ENCODE assay signal across 15 cellular contexts in the genomic region with DNA sequence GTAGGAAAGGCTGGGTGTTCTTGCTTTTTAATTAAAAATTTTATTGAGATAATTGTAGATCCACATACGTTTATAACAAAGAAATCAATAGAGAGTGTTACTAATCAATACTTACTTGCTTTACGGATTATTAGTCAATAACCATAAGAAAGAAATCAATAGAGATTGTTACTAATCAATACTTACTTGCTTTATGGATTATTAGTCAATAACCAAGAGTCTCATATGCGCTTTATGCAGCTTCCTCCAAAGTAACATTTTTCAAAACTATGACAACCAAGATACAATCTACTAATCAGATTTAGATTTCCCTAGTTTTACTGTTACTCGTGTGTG. TPM values are rescaled to one million over a fixed set of nuclear protein-coding genes. Genes with fewer than 3 reads are reported as not detected.
DNase-seq lines count a peak whose midpoint lies in the region; ATAC-seq, FAIRE-seq and TF ChIP-seq lines count a peak whose summit lies in the region.
"Had no signal": no experiment of that assay in that cellular context is flagged by ENCODE, and none has a peak within 500 bp of the region (broad histone marks: within the 10 kb centered on the region; RNA-seq: fewer than 3 reads in every experiment).

No MANE protein-coding gene starts in this region.

- H3K27ac Mint-ChIP-seq in MCF 10A (ENCODE audit: low read depth, unreplicated experiment) = peak overlapping the region; percentile 90
- H3K27ac Mint-ChIP-seq in activated naive CD8-positive, alpha-beta T cell treated with anti-CD3 and anti-CD28 coated beads for 36 hours = no peak overlapping the region
- H3K27ac Mint-ChIP-seq: CD8-positive, alpha-beta T cell had no signal

- 4% methylated on average over 4 of the region's 4 CpGs for WGBS in K562 (ENCODE audit: insufficient coverage, low coverage, missing lambda C conversion rate)
- 75% methylated on average over 4 of the region's 4 CpGs for WGBS in hepatocyte (ENCODE audit: low lambda C conversion rate, missing lambda C conversion rate)

- H3K79me2 ChIP-seq in K562 (ENCODE audit: control insufficient read depth, insufficient read depth, low read length) (no peaks in the 10 kb centered on the region), hepatocyte (no peaks in the 10 kb centered on the region)

- H3K9me2 ChIP-seq in hepatocyte (replicated peaks; ENCODE audit: insufficient read depth) = no peaks in the 10 kb centered on the region

- no peak for TF ChIP-seq RAD21 in K562 (CRISPR knock-in tag; conservative IDR thresholded peaks at IDR 0.05 in 1 of 2, IDR thresholded peaks at IDR 0.05 in 1 of 2)

- H3K9me3 Mint-ChIP-seq in MCF 10A (ENCODE audit: unreplicated experiment) = peaks cover 6% of the 10 kb centered on the region
- no peaks in the 10 kb centered on the region for H3K9me3 Mint-ChIP-seq in activated naive CD8-positive, alpha-beta T cell treated with anti-CD3 and anti-CD28 coated beads for 36 hours
- H3K9me3 Mint-ChIP-seq: CD8-positive, alpha-beta T cell had no signal

- CTCF ChIA-PET in MCF 10A (lab: Yijun Ruan, JAX) = interaction anchor here (0.6 to 2.3 kb wide), 3 partner anchors 10 to 88 kb away, joined by 3 to 17 read pairs (median 3); no protein-coding TSS in a partner anchor
- CTCF ChIA-PET in K562 (lab: Yijun Ruan, JAX; ENCODE audit: low intra/inter-chr PET ratio) = interaction anchor here (1.2 kb wide), 1 partner anchor 1058 kb away, joined by 4 read pairs; no protein-coding TSS in a partner anchor

- no peaks in the 10 kb centered on the region for H3K9me1 ChIP-seq in K562 (ENCODE audit: control insufficient read depth, insufficient read depth, low read length)

- H3K27ac ChIP-seq in breast epithelium = no peak overlapping the region
- no peak overlapping the region for H3K27ac ChIP-seq in K562 (ENCODE audit: extremely low read depth, low read depth, low read length)
- H3K27ac ChIP-seq in hepatocyte = no peak overlapping the region
- H3K27ac ChIP-seq: 22Rv1 had no signal

- H2AFZ ChIP-seq in K562 (ENCODE audit: low read depth, low read length) (no peak overlapping the region), hepatocyte (peak overlapping the region; percentile 14)

- intact Hi-C loops in MCF 10A (cut with micrococcal nuclease) (loop anchor here (5.0 kb wide), 1 partner anchor 145 kb away; no protein-coding TSS in a partner anchor), breast epithelium (cut with DNase I; ENCODE audit: low total_unique reads) (no loop called here), K562 (cut with micrococcal nuclease) (loop anchor here (1.0 to 10.0 kb wide), 4 partner anchors 90 to 700 kb away; no protein-coding TSS in a partner anchor)

- FAIRE-seq in K562 (lab: Jason Lieb, UNC) (no peak), urothelium cell line (lab: Jason Lieb, UNC) (no peak)

- no peak overlapping the region for H3K9ac ChIP-seq in K562 (ENCODE audit: insufficient read depth in 1 of 2, low read depth in 2 of 2, low read length in 2 of 2)

- H3K9me3 ChIP-seq in breast epithelium (no peaks in the 10 kb centered on the region), K562 (replicated peaks; ENCODE audit: control insufficient read depth, insufficient read depth, low read depth, low read length) (no peaks in the 10 kb centered on the region), hepatocyte (ENCODE audit: low read depth) (no peaks in the 10 kb centered on the region)
- H3K9me3 ChIP-seq: HAP-1 had no signal

- no peak for TF ChIP-seq EP300 in K562 (IDR thresholded peaks at IDR 0.05; ENCODE audit: low read length)

- in situ Hi-C loops in K562 (cut with MboI) = no loop called here

- no peak for DNase-seq in MCF 10A (ENCODE audit: unreplicated experiment)
- no peak for DNase-seq in breast epithelium (ENCODE audit: low spot score in 2 of 2)
- no peak for DNase-seq in K562 (ENCODE audit: extremely low read depth in 1 of 4, low spot score in 3 of 4)
- DNase-seq in hepatocyte (ENCODE audit: low spot score) = no peak
- no peak for DNase-seq in activated naive CD8-positive, alpha-beta T cell treated with anti-CD3 and anti-CD28 coated beads for 36 hours
- no peak for DNase-seq in urothelium cell line (ENCODE audit: low spot score)
- no peak for DNase-seq in SW480 (ENCODE audit: low spot score)
- DNase-seq in SIG-M5 treated with dmso at 0.1 percent for 504 hours (lab: John Stamatoyannopoulos, UW; ENCODE audit: unreplicated experiment) = no peak

- BruUV-seq in MCF 10A (replicated peaks; lab: Mats Ljungman, UMichigan) = TSS peak; percentile 88
- BruUV-seq in K562 (replicated peaks; lab: Mats Ljungman, UMichigan) = no TSS peak

- ATAC-seq in K562 = no peak

- no peak overlapping the region for H3K4me2 ChIP-seq in K562 (ENCODE audit: insufficient read depth, low read length)
- no peak overlapping the region for H3K4me2 ChIP-seq in hepatocyte

- no peak overlapping the region for H3K4me3 Mint-ChIP-seq in MCF 10A (ENCODE audit: unreplicated experiment)
- no peak overlapping the region for H3K4me3 Mint-ChIP-seq in activated naive CD8-positive, alpha-beta T cell treated with anti-CD3 and anti-CD28 coated beads for 36 hours
- H3K4me3 Mint-ChIP-seq: CD8-positive, alpha-beta T cell had no signal

- POLR2A ChIA-PET in MCF 10A (lab: Yijun Ruan, JAX) = interaction anchor here (0.7 to 2.1 kb wide), 7 partner anchors 12 to 420 kb away, joined by 3 to 11 read pairs (median 4); no protein-coding TSS in a partner anchor
- POLR2A ChIA-PET in K562 (lab: Yijun Ruan, JAX) = interaction anchor here (0.6 to 1.4 kb wide), 3 partner anchors 9 to 12 kb away, joined by 3 to 5 read pairs (median 4); no protein-coding TSS in a partner anchor

- no peaks in the 10 kb centered on the region for H3K36me3 ChIP-seq in breast epithelium
- no peaks in the 10 kb centered on the region for H3K36me3 ChIP-seq in K562 (ENCODE audit: control insufficient read depth, insufficient read depth, low read length)
- H3K36me3 ChIP-seq in hepatocyte (replicated peaks; ENCODE audit: insufficient read depth, low read depth) = no peaks in the 10 kb centered on the region
- H3K36me3 ChIP-seq: HAP-1 had no signal

- peaks cover 0 to 9% of the 10 kb centered on the region in 2 donors for H3K27me3 ChIP-seq in breast epithelium
- peaks cover 3 to 31% of the 10 kb centered on the region in 2 experiments; a peak in 4 of 5 replicates for H3K27me3 ChIP-seq in K562 (ENCODE audit: control insufficient read depth in 2 of 2, insufficient read depth in 2 of 2, low read length in 2 of 2)
- peaks cover 18% of the 10 kb centered on the region for H3K27me3 ChIP-seq in hepatocyte

- H3K4me3 ChIP-seq in breast epithelium (no peak overlapping the region), K562 (no peak overlapping the region), hepatocyte (no peak overlapping the region)
- H3K4me3 ChIP-seq: HAP-1 had no signal

- TF ChIP-seq POLR2A in breast epithelium (IDR thresholded peaks at IDR 0.05) (no peak), K562 (conservative IDR thresholded peaks at IDR 0.05) (no peak)

- H3K4me1 ChIP-seq in breast epithelium (no peaks in the 10 kb centered on the region), K562 (replicated peaks in 1 of 2; ENCODE audit: control insufficient read depth in 2 of 2, insufficient read depth in 2 of 2, low read length in 2 of 2) (peaks cover 0 to 3% of the 10 kb centered on the region in 2 experiments; a peak in 1 of 5 replicates), hepatocyte (ENCODE audit: insufficient read depth) (no peaks in the 10 kb centered on the region)
- H3K4me1 ChIP-seq: HAP-1 had no signal

- no peaks in the 10 kb centered on the region for H3K36me3 Mint-ChIP-seq in MCF 10A (ENCODE audit: insufficient read depth, unreplicated experiment)
- H3K36me3 Mint-ChIP-seq in activated naive CD8-positive, alpha-beta T cell treated with anti-CD3 and anti-CD28 coated beads for 36 hours = peaks cover 8% of the 10 kb centered on the region
- H3K36me3 Mint-ChIP-seq: CD14-positive monocyte; CD8-positive, alpha-beta T cell had no signal

- TF ChIP-seq CTCF in MCF 10A (IDR thresholded peaks at IDR 0.05; ENCODE audit: unreplicated experiment) (no peak), breast epithelium (IDR thresholded peaks at IDR 0.05) (no peak), K562 (IDR thresholded peaks at IDR 0.05 in 2 of 3, conservative IDR thresholded peaks at IDR 0.05 in 1 of 3; ENCODE audit: insufficient read depth in 2 of 3, low read depth in 1 of 3, low read length in 3 of 3) (no peak), hepatocyte (IDR thresholded peaks at IDR 0.05; ENCODE audit: poor library complexity) (no peak)

- H4K20me1 ChIP-seq in K562 (replicated peaks; ENCODE audit: control insufficient read depth, insufficient read depth, low read length) (no peaks in the 10 kb centered on the region), hepatocyte (ENCODE audit: insufficient read depth, poor library complexity, severe bottlenecking) (no peaks in the 10 kb centered on the region)

- H3K27me3 Mint-ChIP-seq in MCF 10A (ENCODE audit: insufficient read depth, unreplicated experiment) = no peaks in the 10 kb centered on the region
- peaks cover 3% of the 10 kb centered on the region for H3K27me3 Mint-ChIP-seq in activated naive CD8-positive, alpha-beta T cell treated with anti-CD3 and anti-CD28 coated beads for 36 hours

- peaks cover 59% of the 10 kb centered on the region for H3K4me1 Mint-ChIP-seq in MCF 10A (ENCODE audit: insufficient read depth, unreplicated experiment)
- peaks cover 56% of the 10 kb centered on the region for H3K4me1 Mint-ChIP-seq in activated naive CD8-positive, alpha-beta T cell treated with anti-CD3 and anti-CD28 coated beads for 36 hours

RNA-seq across cellular contexts. Expression of gene LY86, which starts 31.0 kb away (rescaled TPM):
- not detected in 2 replicates for total RNA-seq in MCF 10A (2022)
- total RNA-seq in breast epithelium = 1 to 10 TPM; 3.3 to 8.3 (median 3.4) TPM
- total RNA-seq in K562 (2011; cell fraction: chromatin; rRNA removed; ENCODE audit: low replicate concordance) = not detected in 2 replicates
- not detected in 2 replicates for total RNA-seq in K562 (2011; cell fraction: nucleolus; rRNA removed)
- not detected in 2 replicates for total RNA-seq in K562 (2011; cell fraction: nucleoplasm; rRNA removed)
- not detected in 2 replicates for total RNA-seq in K562 (2014; rRNA removed)
- total RNA-seq in K562 (2014; rRNA removed; fragmentation: Illumina TruSeq; extraction: Trizol) = not detected in 2 replicates
- total RNA-seq in K562 (2015; rRNA removed; fragmentation: Illumina TruSeq; extraction: Trizol) = not detected in 2 replicates
- total RNA-seq in K562 (2021) = not detected in 2 replicates
- not detected in 2 replicates for polyA plus RNA-seq in K562 (2011; rRNA removed)
- polyA plus RNA-seq in K562 (2011; cell fraction: cytosol; rRNA removed) = not detected in 2 replicates
- not detected in 2 replicates for polyA plus RNA-seq in K562 (2011; cell fraction: nucleus; rRNA removed)
- not detected in 2 replicates for polyA plus RNA-seq in K562 (2012)
- not detected in 2 replicates for polyA plus RNA-seq in K562 (2014; fragmentation: Illumina TruSeq; extraction: Trizol)
- under 1 TPM; 0.08 to 0.20 TPM for polyA plus RNA-seq in K562 (2014; fragmentation: Nextera tagmentation; extraction: Ambion mirVana)
- polyA plus RNA-seq in K562 (2014; rRNA removed) = not detected in 2 replicates
- polyA minus RNA-seq in K562 (2011; rRNA and poly(A)+ RNA removed) = not detected in 2 replicates
- not detected in 2 replicates for polyA minus RNA-seq in K562 (2011; cell fraction: cytosol; rRNA and poly(A)+ RNA removed)
- not detected in 2 replicates for polyA minus RNA-seq in K562 (2011; cell fraction: nucleus; rRNA and poly(A)+ RNA removed)
- 0.27 TPM in 1 of 2 replicates, not detected in the other for total RNA-seq in hepatocyte
- polyA plus RNA-seq in hepatocyte = 0.60 and 0.82 TPM in 2 replicates
- 1 to 10 TPM; 1.2 to 1.3 TPM for total RNA-seq in activated naive CD8-positive, alpha-beta T cell treated with anti-CD3 and anti-CD28 coated beads for 36 hours
- total RNA-seq: A673, H1 had no signal
- polyA plus RNA-seq: BJ, H1 had no signal
